In genomic region chr1:212455406-212456165, GRCh38 we compare ENCODE assay signal across 8 cellular contexts. TPM values are rescaled to one million over a fixed set of nuclear protein-coding genes. Genes with fewer than 3 reads are reported as not detected.
DNase-seq lines count a peak whose midpoint lies in the region; ATAC-seq and TF ChIP-seq lines count a peak whose summit lies in the region.

No MANE protein-coding gene starts in this region.

- no peak overlapping the region for H2AFZ ChIP-seq in OCI-LY1 (ENCODE audit: low read length)

- peak; percentile 77 for ATAC-seq in esophagus mucosa
- peak; percentile 71 to 83 for ATAC-seq in naive B cell (ENCODE audit: low read depth in 2 of 2)

- no peak overlapping the region for H3K4me3 Mint-ChIP-seq in naive B cell

- no peak overlapping the region for H3K9ac ChIP-seq in OCI-LY1 (ENCODE audit: low read length)

- peaks cover 6 to 10% (median 8%) of the 10 kb centered on the region in 3 donors for H3K4me1 Mint-ChIP-seq in naive B cell

- no peaks in the 10 kb centered on the region for H4K20me1 ChIP-seq in OCI-LY1 (ENCODE audit: insufficient read depth, low read length)

- no peaks in the 10 kb centered on the region for H3K27me3 ChIP-seq in OCI-LY1 (ENCODE audit: insufficient read depth, low read length)

- H3K4me2 ChIP-seq in OCI-LY1 (ENCODE audit: low read length): no peak overlapping the region

- H3K27ac ChIP-seq in OCI-LY1 (ENCODE audit: low read depth, low read length, poor library complexity, severe bottlenecking): no peak overlapping the region

- 0 out of 2 replicates have a peak, but pooled peaks cover 2% of the 10 kb centered on the region for H3K9me3 ChIP-seq in OCI-LY1 (ENCODE audit: low read length)

- no peaks in the 10 kb centered on the region for H3F3A ChIP-seq in OCI-LY1 (ENCODE audit: insufficient read depth, low read length)

- peaks cover 4% of the 10 kb centered on the region for H3K4me1 ChIP-seq in OCI-LY1 (ENCODE audit: insufficient read depth, low read length, severe bottlenecking)

- DNase-seq in activated gamma-delta T cell treated with Interleukin-2 at 50 U/mL for 16 hours (peak; percentile 85), activated gamma-delta T cell (lab: John Stamatoyannopoulos, UW) (no peak), HT-29 (ENCODE audit: low spot score) (peak; percentile 90), naive B cell (peak; percentile 70)
- peak; percentile 97 for DNase-seq in activated CD8-positive, alpha-beta memory T cell treated with anti-CD3 and anti-CD28 coated beads, Interleukin-2, amount 50 U/mL, for 48 hours
- peak; percentile 64 for DNase-seq in stimulated activated CD8-positive, alpha-beta memory T cell treated with anti-CD3 and anti-CD28 coated beads, Interleukin-7, amount 100 ng/mL, for 4 hours (ENCODE audit: low read depth in 2 of 2)

- H3K36me3 Mint-ChIP-seq in naive B cell: no peaks in the 10 kb centered on the region

- H3K27me3 Mint-ChIP-seq in naive B cell: no peaks in the 10 kb centered on the region

- H3K4me3 ChIP-seq in OCI-LY1 (ENCODE audit: low read depth, low read length, poor library complexity, severe bottlenecking): no peak overlapping the region

- H3K9me3 Mint-ChIP-seq in naive B cell: no peaks in the 10 kb centered on the region

- H3K79me2 ChIP-seq in OCI-LY1 (ENCODE audit: insufficient read depth, low read length): no peaks in the 10 kb centered on the region

- H3K9me2 ChIP-seq in OCI-LY1 (ENCODE audit: low read depth, low read length): no peaks in the 10 kb centered on the region

- TF ChIP-seq CTCF in OCI-LY1 (IDR thresholded peaks at IDR 0.05; ENCODE audit: low read length): peak; percentile 93

- H3K36me3 ChIP-seq in OCI-LY1 (ENCODE audit: insufficient read depth, low read length): no peaks in the 10 kb centered on the region; the same call in 1 of the 2 replicates

- no peak overlapping the region for H3K27ac Mint-ChIP-seq in naive B cell

RNA-seq across cellular contexts. Expression of gene NENF, which starts 22.9 kb away (rescaled TPM):
- total RNA-seq in HT-29 (2014; rRNA removed; shearing (Covaris generic)): 27.6 and 28.2 TPM in 2 replicates
- total RNA-seq in esophagus mucosa: 40.9 TPM
- polyA plus RNA-seq in naive B cell (ENCODE audit: low read depth in 6 of 6): 10 to 100 TPM; 31.7 to 93.4 (median 64.3) TPM

RNA-seq across cellular contexts. Expression of gene PACC1, which starts 40.9 kb away (rescaled TPM):
- total RNA-seq in HT-29 (2014; rRNA removed; shearing (Covaris generic)): 10.5 and 11.9 TPM in 2 replicates
- 5.7 TPM for total RNA-seq in esophagus mucosa
- 10 to 100 TPM; 14.1 to 20.8 (median 18.7) TPM for polyA plus RNA-seq in naive B cell (ENCODE audit: low read depth in 6 of 6)
